ENCODE assay signal across 8 cellular contexts in genomic region chr16:23556881-23557778, GRCh38. TPM values are rescaled to one million over a fixed set of nuclear protein-coding genes. Genes with fewer than 3 reads are reported as not detected.
DNase-seq lines count a peak whose midpoint lies in the region; ATAC-seq lines count a peak whose summit lies in the region.

EARS2 (minus strand) TSS chr16:23557350; CDS start chr16:23557343, 7 bp downstream.
A gene with protein sequence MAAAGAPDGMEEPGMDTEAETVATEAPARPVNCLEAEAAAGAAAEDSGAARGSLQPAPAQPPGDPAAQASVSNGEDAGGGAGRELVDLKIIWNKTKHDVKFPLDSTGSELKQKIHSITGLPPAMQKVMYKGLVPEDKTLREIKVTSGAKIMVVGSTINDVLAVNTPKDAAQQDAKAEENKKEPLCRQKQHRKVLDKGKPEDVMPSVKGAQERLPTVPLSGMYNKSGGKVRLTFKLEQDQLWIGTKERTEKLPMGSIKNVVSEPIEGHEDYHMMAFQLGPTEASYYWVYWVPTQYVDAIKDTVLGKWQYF (plus strand): TSS chr16:23557727. CDS start chr16:23557743, 16 bp downstream.

- H3K4me1 ChIP-seq in GM23248 (ENCODE audit: insufficient read depth): peaks cover 15% of the 10 kb centered on the region
- peaks cover 15 to 17% of the 10 kb centered on the region in 2 donors for H3K4me1 ChIP-seq in naive thymus-derived CD4-positive, alpha-beta T cell (ENCODE audit: control insufficient read depth in 2 of 2, insufficient read depth in 2 of 2, low read length in 2 of 2)

- peak within 1 kb of the TSS; percentile 92 for H3K27ac ChIP-seq in GM23248
- H3K27ac ChIP-seq in naive thymus-derived CD4-positive, alpha-beta T cell (ENCODE audit: low read depth, low read length): peak within 1 kb of the TSS; percentile 85

- H3K4me3 Mint-ChIP-seq in naive thymus-derived CD4-positive, alpha-beta T cell: peak within 1 kb of the TSS; percentile 92 to 97 (median 93)
- peak within 1 kb of the TSS; percentile 93 to 97 for H3K4me3 Mint-ChIP-seq in stimulated activated naive B cell treated with anti-CD40 and anti-IgM and Interleukin-4, amounts not matched to agents 10 μg/mL and 1 μg/mL and 100 μg/mL, for 72 hours

- intact Hi-C loops in naive thymus-derived CD4-positive, alpha-beta T cell (cut with micrococcal nuclease): loop anchor here (1.0 to 5.0 kb wide), 8 partner anchors 39 to 1365 kb away; partner anchors contain the start of genes COG7 (in 2 of the 2), DCTN5 (in 2 of the 2), GGA2 (in 2 of the 2) and NDUFAB1 (in 2 of the 2)

- peaks cover 13% of the 10 kb centered on the region; the same call in 1 of the 2 replicates for H3F3A ChIP-seq in GM23248 (ENCODE audit: insufficient read depth)

- H4K20me1 ChIP-seq in GM23248 (ENCODE audit: insufficient read depth): no peaks in the 10 kb centered on the region; the same call in 1 of the 2 replicates

- peak within 1 kb of the TSS; percentile 85 to 96 (median 94) for H3K27ac Mint-ChIP-seq in naive thymus-derived CD4-positive, alpha-beta T cell
- H3K27ac Mint-ChIP-seq in stimulated activated naive B cell treated with anti-CD40 and anti-IgM and Interleukin-4, amounts not matched to agents 10 μg/mL and 1 μg/mL and 100 μg/mL, for 72 hours: peak within 1 kb of the TSS; percentile 98

- POLR2A ChIA-PET in naive thymus-derived CD4-positive, alpha-beta T cell (lab: Charles Lee): interaction anchor here (0.8 to 1.5 kb wide), 4 partner anchors 35 to 84 kb away, joined by 3 to 5 read pairs (median 4); partner anchors contain the start of genes DCTN5, GGA2 and PALB2

- peak within 1 kb of the TSS; percentile 96 for H3K4me3 ChIP-seq in GM23248
- peak within 1 kb of the TSS; percentile 98 for H3K4me3 ChIP-seq in naive thymus-derived CD4-positive, alpha-beta T cell (ENCODE audit: low read length)

- peak within 1 kb of the TSS; percentile 97 for H3K9ac ChIP-seq in GM23248

- no peaks in the 10 kb centered on the region for H3K9me3 Mint-ChIP-seq in naive thymus-derived CD4-positive, alpha-beta T cell
- no peaks in the 10 kb centered on the region for H3K9me3 Mint-ChIP-seq in stimulated activated naive B cell treated with anti-CD40 and anti-IgM and Interleukin-4, amounts not matched to agents 10 μg/mL and 1 μg/mL and 100 μg/mL, for 72 hours

- H3K4me2 ChIP-seq in GM23248 (ENCODE audit: unreplicated experiment): peak within 1 kb of the TSS; percentile 86

- H3K27me3 ChIP-seq in GM23248 (replicated peaks; ENCODE audit: insufficient read depth): no peaks in the 10 kb centered on the region
- no peaks in the 10 kb centered on the region for H3K27me3 ChIP-seq in naive thymus-derived CD4-positive, alpha-beta T cell (ENCODE audit: control insufficient read depth in 2 of 2, insufficient read depth in 2 of 2, low read length in 2 of 2)

- H2AFZ ChIP-seq in GM23248: peak within 1 kb of the TSS; percentile 74

- no peaks in the 10 kb centered on the region for H3K9me3 ChIP-seq in GM23248 (ENCODE audit: low read depth)
- H3K9me3 ChIP-seq in naive thymus-derived CD4-positive, alpha-beta T cell (ENCODE audit: control insufficient read depth in 2 of 3, low read length in 3 of 3): no peaks in the 10 kb centered on the region

- H3K36me3 Mint-ChIP-seq in naive thymus-derived CD4-positive, alpha-beta T cell: peaks cover 0 to 17% (median 5%) of the 10 kb centered on the region in 5 donors
- peaks cover 10 to 16% of the 10 kb centered on the region in 2 donors for H3K36me3 Mint-ChIP-seq in stimulated activated naive B cell treated with anti-CD40 and anti-IgM and Interleukin-4, amounts not matched to agents 10 μg/mL and 1 μg/mL and 100 μg/mL, for 72 hours

- H3K79me2 ChIP-seq in GM23248 (ENCODE audit: insufficient read depth): peaks cover 67% of the 10 kb centered on the region

- peaks cover 27% of the 10 kb centered on the region for H3K36me3 ChIP-seq in GM23248 (ENCODE audit: low read depth)
- peaks cover 3 to 44% (median 4%) of the 10 kb centered on the region in 3 experiments for H3K36me3 ChIP-seq in naive thymus-derived CD4-positive, alpha-beta T cell (ENCODE audit: control insufficient read depth in 2 of 3, insufficient read depth in 3 of 3, low read length in 3 of 3)

- DNase-seq in EH (ENCODE audit: low read depth) (peak; percentile 99), GM23248 (peak; percentile 100), Kasumi-1 (lab: John Stamatoyannopoulos, UW) (peak; percentile 86 to 89), RKO (ENCODE audit: low spot score) (peak; percentile 98), activated T-helper 1 cell treated with Interleukin-2 at 50 U/mL for 16 hours (ENCODE audit: low read depth) (peak; percentile 89), fibroblast of gingiva (ENCODE audit: low read depth) (peak; percentile 98)
- DNase-seq in naive thymus-derived CD4-positive, alpha-beta T cell: peak; percentile 91 to 99 (median 95)
- DNase-seq in stimulated activated naive B cell treated with anti-CD40 and anti-IgM and Interleukin-4, amounts not matched to agents 10 μg/mL and 1 μg/mL and 100 μg/mL, for 72 hours: peak; percentile 99

- 3 to 4% methylated on average over 41 to 57 of the region's 65 CpGs for WGBS in GM23248 (ENCODE audit: low coverage in 1 of 2, low lambda C conversion rate in 2 of 2, missing lambda C conversion rate in 2 of 2), 2 experiments

- CTCF ChIA-PET in naive thymus-derived CD4-positive, alpha-beta T cell (lab: Charles Lee): no interaction called here

- no peaks in the 10 kb centered on the region for H3K9me2 ChIP-seq in GM23248 (ENCODE audit: insufficient read depth)

- H3K27me3 Mint-ChIP-seq in naive thymus-derived CD4-positive, alpha-beta T cell: no peaks in the 10 kb centered on the region
- no peaks in the 10 kb centered on the region for H3K27me3 Mint-ChIP-seq in stimulated activated naive B cell treated with anti-CD40 and anti-IgM and Interleukin-4, amounts not matched to agents 10 μg/mL and 1 μg/mL and 100 μg/mL, for 72 hours

- in situ Hi-C loops in GM23248 (cut with MboI): no loop called here

- peak; percentile 92 for ATAC-seq in naive thymus-derived CD4-positive, alpha-beta T cell
- peak; percentile 95 to 96 for ATAC-seq in stimulated activated naive B cell treated with anti-CD40 and anti-IgM and Interleukin-4, amounts not matched to agents 10 μg/mL and 1 μg/mL and 100 μg/mL, for 72 hours (replicated peaks)

- peaks cover 14 to 45% (median 36%) of the 10 kb centered on the region in 7 donors for H3K4me1 Mint-ChIP-seq in naive thymus-derived CD4-positive, alpha-beta T cell
- H3K4me1 Mint-ChIP-seq in stimulated activated naive B cell treated with anti-CD40 and anti-IgM and Interleukin-4, amounts not matched to agents 10 μg/mL and 1 μg/mL and 100 μg/mL, for 72 hours: peaks cover 15 to 26% of the 10 kb centered on the region in 2 donors

RNA-seq across cellular contexts. Expression of gene EARS2, which starts in this region (rescaled TPM):
- 23.4 and 27.1 TPM in 2 replicates for total RNA-seq in GM23248 (2014; rRNA removed; shearing (Covaris generic))
- polyA plus RNA-seq in GM23248 (2016; fragmentation: Nextera tagmentation; extraction: Ambion mirVana): 15.3 and 15.6 TPM in 2 replicates
- total RNA-seq in naive thymus-derived CD4-positive, alpha-beta T cell: 10 to 100 TPM; 10.6 to 19.2 (median 15.1) TPM
- 10 to 100 TPM; 14.0 to 15.7 TPM for polyA plus RNA-seq in naive thymus-derived CD4-positive, alpha-beta T cell

RNA-seq across cellular contexts. Expression of the second gene that starts in this region (rescaled TPM):
- 129 and 160 TPM in 2 replicates for total RNA-seq in GM23248 (2014; rRNA removed; shearing (Covaris generic))
- polyA plus RNA-seq in GM23248 (2016; fragmentation: Nextera tagmentation; extraction: Ambion mirVana): 47.7 and 50.2 TPM in 2 replicates
- total RNA-seq in naive thymus-derived CD4-positive, alpha-beta T cell: 10 to 100 TPM; 43.4 to 54.4 (median 51.0) TPM
- 10 to 100 TPM in 1 of 2 donors, 1 to 10 TPM in 1; 8.3 to 16.7 TPM for polyA plus RNA-seq in naive thymus-derived CD4-positive, alpha-beta T cell

Comparison
In these comparisons a context has a peak if more than half of its experiments do, and no peak if none do; other contexts are left out.
1. Peak in every context shown above with its lines: DNase-seq, ATAC-seq, H3K4me3 ChIP-seq and H3K27ac ChIP-seq.